In genomic region chr5:140005145-140005591, GRCh38 we compare ENCODE assay signal across 12 cellular contexts. TPM values are rescaled to one million over a fixed set of nuclear protein-coding genes. Genes with fewer than 3 reads are reported as not detected.
DNase-seq lines count a peak whose midpoint lies in the region; ATAC-seq and TF ChIP-seq lines count a peak whose summit lies in the region.
"Had no signal": no experiment of that assay in that cellular context is flagged by ENCODE, and none has a peak within 500 bp of the region (broad histone marks: within the 10 kb centered on the region; RNA-seq: fewer than 3 reads in every experiment).

No MANE protein-coding gene starts in this region.

- intact Hi-C loops in transverse colon (cut with DNase I; ENCODE audit: low total_unique reads) (no loop called here), psoas muscle (cut with DNase I) (no loop called here), esophagus muscularis mucosa (cut with DNase I) (no loop called here)

- 40 to 77% methylated on average over 1 to 4 of the region's 4 CpGs for WGBS in transverse colon (ENCODE audit: low coverage in 1 of 2), 2 donors
- 81 to 88% (median 85%) methylated on average over 4 of the region's 4 CpGs for WGBS in psoas muscle, 3 donors
- 98% methylated on average over 4 of the region's 4 CpGs for WGBS in esophagus muscularis mucosa

- H3K4me3 ChIP-seq in transverse colon (no peak overlapping the region), psoas muscle (no peak overlapping the region), esophagus muscularis mucosa (no peak overlapping the region)

- no peaks in the 10 kb centered on the region for H3K4me1 ChIP-seq in transverse colon
- H3K4me1 ChIP-seq in psoas muscle, result peaks cover 26% of the 10 kb centered on the region
- peaks cover 0 to 15% (median 5%) of the 10 kb centered on the region in 4 donors for H3K4me1 ChIP-seq in esophagus muscularis mucosa

- TF ChIP-seq CTCF in transverse colon (IDR thresholded peaks at IDR 0.05) (no peak), psoas muscle (IDR thresholded peaks at IDR 0.05) (no peak), esophagus muscularis mucosa (IDR thresholded peaks at IDR 0.05) (no peak)

- ATAC-seq in GM18499 (IDR thresholded peaks at IDR 0.05; ENCODE audit: insufficient read depth, unreplicated experiment), result peak; percentile 95
- peak; percentile 75 for ATAC-seq in GM19455 (IDR thresholded peaks at IDR 0.05; ENCODE audit: unreplicated experiment)
- ATAC-seq in HG02884 (IDR thresholded peaks at IDR 0.05; ENCODE audit: unreplicated experiment), result peak; percentile 98
- ATAC-seq in HG03521 (IDR thresholded peaks at IDR 0.05; ENCODE audit: unreplicated experiment), result peak; percentile 80
- ATAC-seq in psoas muscle, result no peak

- DNase-seq in transverse colon (no peak), psoas muscle (no peak), esophagus muscularis mucosa (ENCODE audit: extremely low spot score) (no peak)
- DNase-seq in stimulated activated CD4-positive, alpha-beta T cell treated with anti-CD3 and anti-CD28 coated beads, Interleukin-12 subunit alpha, Interleukin-12 subunit beta, amount 100 ng/mL, for 4 hours, result no peak
- DNase-seq: NCI-H1105 treated with DMSO at 0.1 percent for 48 hours; NK-92 treated with Interleukin-12 subunit alpha and Interleukin-12 subunit beta, amount 100 ng/mL, for 24 hours had no signal

- peaks cover 21% of the 10 kb centered on the region for H3K27me3 ChIP-seq in transverse colon
- no peaks in the 10 kb centered on the region for H3K27me3 ChIP-seq in psoas muscle (ENCODE audit: insufficient read depth in 3 of 3, low read length in 2 of 3)
- H3K27me3 ChIP-seq in esophagus muscularis mucosa, result no peaks in the 10 kb centered on the region

- in situ Hi-C loops in transverse colon (cut with MboI; ENCODE audit: low pct_ligation_motif_present in 1 of 4, low pct_unique_long_range_greater_than_20kb in 1 of 4, low sequenced_read_pairs in 3 of 4), result no loop called here

- H3K36me3 ChIP-seq in transverse colon, result no peaks in the 10 kb centered on the region
- no peaks in the 10 kb centered on the region for H3K36me3 ChIP-seq in psoas muscle (ENCODE audit: insufficient read depth in 1 of 2, low read depth in 1 of 2)
- no peaks in the 10 kb centered on the region for H3K36me3 ChIP-seq in esophagus muscularis mucosa

- TF ChIP-seq POLR2A in transverse colon (IDR thresholded peaks at IDR 0.05) (no peak), esophagus muscularis mucosa (IDR thresholded peaks at IDR 0.05; ENCODE audit: low read depth) (no peak)

- no peak for TF ChIP-seq EP300 in transverse colon (IDR thresholded peaks at IDR 0.05; ENCODE audit: low read depth)
- no peak for TF ChIP-seq EP300 in esophagus muscularis mucosa (IDR thresholded peaks at IDR 0.05)

- H3K9me3 ChIP-seq in transverse colon, result no peaks in the 10 kb centered on the region
- H3K9me3 ChIP-seq in psoas muscle, result no peaks in the 10 kb centered on the region
- H3K9me3 ChIP-seq in esophagus muscularis mucosa, result no peaks in the 10 kb centered on the region

- no peak overlapping the region for H3K27ac ChIP-seq in transverse colon
- H3K27ac ChIP-seq in psoas muscle, result no peak overlapping the region
- no peak overlapping the region for H3K27ac ChIP-seq in esophagus muscularis mucosa (replicated peaks in 1 of 4)

RNA-seq across cellular contexts. Expression of gene NRG2, which starts 37.9 kb away (rescaled TPM):
- total RNA-seq in transverse colon, result 10 to 100 TPM in 1 of 4 donors, under 1 TPM in 2, not detected in 1; 0.68 to 12.3 (median 0.95) TPM
- 10 to 100 TPM in 1 of 4 donors, 1 to 10 TPM in 3; 1.7 to 19.6 (median 3.0) TPM for total RNA-seq in psoas muscle
- 1 to 10 TPM in 2 of 3 donors, under 1 TPM in 1; 0.42 to 6.5 (median 4.6) TPM for polyA plus RNA-seq in psoas muscle
- 1 to 10 TPM; 2.8 to 5.0 (median 4.1) TPM for total RNA-seq in esophagus muscularis mucosa
- total RNA-seq: HT-29 had no signal
- polyA plus RNA-seq: BJ had no signal

Comparison
In these comparisons a context has a peak if more than half of its experiments do, and no peak if none do; other contexts are left out.
1. ATAC-seq: peak in GM18499 (single experiment), GM19455 (single experiment), HG02884 (single experiment) and HG03521 (single experiment); none in psoas muscle (0 of 4).